8 cellular contexts compared by ENCODE assay signal in the genomic region with DNA sequence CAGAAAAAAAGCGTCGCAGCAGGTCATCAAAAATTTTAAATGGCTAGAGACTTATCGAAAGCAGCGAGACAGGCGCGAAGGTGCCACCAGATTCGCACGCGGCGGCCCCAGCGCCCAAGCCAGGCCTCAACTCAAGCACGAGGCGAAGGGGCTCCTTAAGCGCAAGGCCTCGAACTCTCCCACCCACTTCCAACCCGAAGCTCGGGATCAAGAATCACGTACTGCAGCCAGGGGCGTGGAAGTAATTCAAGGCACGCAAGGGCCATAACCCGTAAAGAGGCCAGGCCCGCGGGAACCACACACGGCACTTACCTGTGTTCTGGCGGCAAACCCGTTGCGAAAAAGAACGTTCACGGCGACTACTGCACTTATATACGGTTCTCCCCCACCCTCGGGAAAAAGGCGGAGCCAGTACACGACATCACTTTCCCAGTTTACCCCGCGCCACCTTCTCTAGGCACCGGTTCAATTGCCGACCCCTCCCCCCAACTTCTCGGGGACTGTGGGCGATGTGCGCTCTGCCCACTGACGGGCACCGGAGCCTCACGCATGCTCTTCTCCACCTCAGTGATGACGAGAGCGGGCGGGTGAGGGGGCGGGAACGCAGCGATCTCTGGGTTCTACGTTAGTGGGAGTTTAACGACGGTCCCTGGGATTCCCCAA. TPM values are rescaled to one million over a fixed set of nuclear protein-coding genes. Genes with fewer than 3 reads are reported as not detected.
DNase-seq lines count a peak whose midpoint lies in the region; ATAC-seq and TF ChIP-seq lines count a peak whose summit lies in the region.

A gene (minus strand): TSS at position 345 of the 663 bp plus-strand sequence. CDS start 1,006 bp downstream, outside the sequence.

- intact Hi-C loops in PC-9 (cut with micrococcal nuclease; ENCODE audit: unreplicated experiment) = loop anchor here (1.0 to 5.0 kb wide), 7 partner anchors 46 to 191 kb away; a partner anchor contains a TSS

- H3K27me3 ChIP-seq in PC-9 (ENCODE audit: insufficient read depth, low read depth) (no peaks in the 10 kb centered on the region), mucosa of stomach (ENCODE audit: control insufficient read depth, insufficient read depth, low read length) (no peaks in the 10 kb centered on the region)

- H3K27ac ChIP-seq in PC-9 = peak within 1 kb of the TSS; percentile 100

- H2AFZ ChIP-seq in PC-9 = peak within 1 kb of the TSS; percentile 84

- no peaks in the 10 kb centered on the region for H3K9me3 ChIP-seq in PC-9 (ENCODE audit: insufficient read depth, low read depth)
- no peaks in the 10 kb centered on the region for H3K9me3 ChIP-seq in mucosa of stomach (ENCODE audit: control insufficient read depth, low read length)

- H3K36me3 ChIP-seq in PC-9 (ENCODE audit: low read depth) (peaks cover 33% of the 10 kb centered on the region), mucosa of stomach (ENCODE audit: control insufficient read depth, insufficient read depth, low read length) (peaks cover 11% of the 10 kb centered on the region)

- H3K4me1 ChIP-seq in PC-9 (replicated peaks; ENCODE audit: insufficient read depth) (peaks cover 26% of the 10 kb centered on the region), mucosa of stomach (ENCODE audit: control insufficient read depth, insufficient read depth, low read length) (peaks cover 32% of the 10 kb centered on the region)

- POLR2A ChIA-PET in PC-9 (lab: Charles Lee; ENCODE audit: unreplicated experiment) = interaction anchor here (0.5 to 1.3 kb wide), 13 partner anchors 8 to 1583 kb away, joined by 3 to 29 read pairs (median 5); a partner anchor contains a TSS

- peak within 1 kb of the TSS; percentile 99 for H3K4me2 ChIP-seq in PC-9

- BruUV-seq in PC-9 (replicated peaks; lab: Mats Ljungman, UMichigan) = no TSS peak

- DNase-seq in DMS114 treated with DMSO at 0.1 percent for 48 hours (lab: John Stamatoyannopoulos, UW; ENCODE audit: unreplicated experiment) = peak; percentile 97
- DNase-seq in Jurkat, Clone E6-1 (ENCODE audit: low read depth, low spot score) = peak; percentile 99
- DNase-seq in PC-9 = peak; percentile 98 to 99
- peak; percentile 99 for DNase-seq in activated T-cell treated with anti-CD3 and anti-CD28 coated beads, Interleukin-2, amount 50 U/mL, for 24 hours
- peak; percentile 99 for DNase-seq in erythroblast (lab: John Stamatoyannopoulos, UW)
- DNase-seq in stimulated activated CD8-positive, alpha-beta memory T cell treated with anti-CD3 and anti-CD28 coated beads, Interleukin-7, amount 100 ng/mL, for 1 hour (ENCODE audit: low read depth in 2 of 2) = peak; percentile 97

- H3K4me3 ChIP-seq in Jurkat, Clone E6-1 (ENCODE audit: low read length) = peak within 1 kb of the TSS; percentile 95
- H3K4me3 ChIP-seq in PC-9 = peak within 1 kb of the TSS; percentile 89
- peak within 1 kb of the TSS; percentile 86 for H3K4me3 ChIP-seq in mucosa of stomach (ENCODE audit: low read length)

- H3K9ac ChIP-seq in mucosa of stomach (ENCODE audit: low read length) = peak within 1 kb of the TSS; percentile 100

- peak within 1 kb of the TSS; percentile 95 for H3K4me3 Mint-ChIP-seq in activated T-cell treated with anti-CD3 and anti-CD28 coated beads, Interleukin-2, amount 50 U/mL, for 24 hours

- no peak for TF ChIP-seq CTCF in PC-9 (conservative IDR thresholded peaks at IDR 0.05)

- H3K36me3 Mint-ChIP-seq in activated T-cell treated with anti-CD3 and anti-CD28 coated beads, Interleukin-2, amount 50 U/mL, for 24 hours (ENCODE audit: low read depth) = peaks cover 78% of the 10 kb centered on the region

- H3K9me2 ChIP-seq in PC-9 (ENCODE audit: insufficient read depth) = no peaks in the 10 kb centered on the region

- peak; percentile 63 for ATAC-seq in GM21576 (IDR thresholded peaks at IDR 0.05; ENCODE audit: unreplicated experiment)

- CTCF ChIA-PET in PC-9 (lab: Charles Lee) = interaction anchor here (0.5 kb wide), 1 partner anchor 59 kb away, joined by 4 read pairs; no protein-coding TSS in a partner anchor

- H3K27me3 Mint-ChIP-seq in activated T-cell treated with anti-CD3 and anti-CD28 coated beads, Interleukin-2, amount 50 U/mL, for 24 hours = no peaks in the 10 kb centered on the region

- H3K9me3 Mint-ChIP-seq in activated T-cell treated with anti-CD3 and anti-CD28 coated beads, Interleukin-2, amount 50 U/mL, for 24 hours = no peaks in the 10 kb centered on the region

- peak within 1 kb of the TSS; percentile 99 for H3K27ac Mint-ChIP-seq in activated T-cell treated with anti-CD3 and anti-CD28 coated beads, Interleukin-2, amount 50 U/mL, for 24 hours

- peaks cover 42% of the 10 kb centered on the region for H4K20me1 ChIP-seq in PC-9 (ENCODE audit: insufficient read depth)

- peaks cover 79% of the 10 kb centered on the region for H3F3A ChIP-seq in PC-9 (ENCODE audit: insufficient read depth, low read depth)

- H3K4me1 Mint-ChIP-seq in activated T-cell treated with anti-CD3 and anti-CD28 coated beads, Interleukin-2, amount 50 U/mL, for 24 hours (ENCODE audit: low read depth) = peaks cover 35% of the 10 kb centered on the region

- H3K79me2 ChIP-seq in PC-9 (ENCODE audit: low read depth) = peaks cover 66% of the 10 kb centered on the region

- peak; percentile 100 for TF ChIP-seq POLR2A in erythroblast (IDR thresholded peaks at IDR 0.05; ENCODE audit: low read length)

RNA-seq across cellular contexts. Expression of the gene that starts here (rescaled TPM):
- polyA plus RNA-seq in Jurkat, Clone E6-1 (2012; ENCODE audit: insufficient read depth, insufficient read length) = 8,518 TPM
- total RNA-seq in PC-9 (2021) = 10,581 and 12,059 TPM in 2 replicates

Comparison
In these comparisons a context has a peak if more than half of its experiments do, and no peak if none do; other contexts are left out.
1. Peak in every context shown above with its lines: DNase-seq, ATAC-seq, H3K4me3 ChIP-seq and H3K27ac ChIP-seq.